In genomic region chr7:129469930-129470329, GRCh38 we compare ENCODE assay signal across 1 cellular context.
TF ChIP-seq lines count a peak whose summit lies in the region.

No MANE protein-coding gene starts in this region.

TF ChIP-seq in GM23338, 12 proteins besides CTCF, POLR2A, EP300 and RAD21 (continued from another document):
- TF ChIP-seq ZNF462 (CRISPR knock-in tag; IDR thresholded peaks at IDR 0.05) (no peak), EZH2phosphoT487 (IDR thresholded peaks at IDR 0.05; ENCODE audit: unreplicated experiment) (no peak), ZNF114 (CRISPR knock-in tag; IDR thresholded peaks at IDR 0.05) (no peak), ZNF331 (CRISPR knock-in tag; IDR thresholded peaks at IDR 0.05; ENCODE audit: low read depth) (no peak)
